10 cellular contexts compared by ENCODE assay signal in the genomic region with DNA sequence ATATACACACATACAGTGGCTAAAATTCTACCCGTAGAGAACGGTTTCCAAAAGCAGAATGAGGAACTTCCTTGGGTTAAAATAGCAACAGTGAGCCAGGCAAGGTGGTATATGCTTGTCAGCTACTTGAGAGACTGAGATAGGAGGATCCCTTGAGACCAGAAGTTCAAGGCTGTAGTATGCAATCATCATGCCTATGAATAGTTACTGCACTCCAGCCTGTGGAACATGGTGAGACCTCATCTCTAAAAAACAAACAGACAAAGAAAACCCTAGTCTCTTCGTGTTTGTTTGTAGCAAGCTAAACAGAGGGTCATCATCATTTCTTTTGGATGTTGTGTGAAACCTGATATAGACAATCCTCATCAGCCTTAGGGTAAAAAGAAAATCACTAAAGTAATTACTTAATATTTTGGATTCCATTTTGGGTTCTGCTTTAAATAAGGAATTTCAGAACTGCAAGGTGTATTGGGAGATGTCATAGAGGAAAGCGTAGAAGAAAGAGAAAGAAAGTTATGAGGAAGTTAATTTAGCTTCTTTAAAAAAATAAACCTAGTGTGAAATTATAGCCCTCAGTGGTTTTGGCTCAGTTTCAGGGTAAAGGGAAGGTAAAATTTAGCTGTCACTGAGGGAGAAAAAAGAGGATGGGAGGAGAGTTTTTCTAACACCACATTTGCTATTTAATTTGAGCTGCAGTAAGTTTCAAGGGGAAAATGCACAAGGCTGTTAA. TPM values are rescaled to one million over a fixed set of nuclear protein-coding genes. Genes with fewer than 3 reads are reported as not detected.
DNase-seq lines count a peak whose midpoint lies in the region; ATAC-seq and TF ChIP-seq lines count a peak whose summit lies in the region.
"Had no signal": no experiment of that assay in that cellular context is flagged by ENCODE, and none has a peak within 500 bp of the region (broad histone marks: within the 10 kb centered on the region; RNA-seq: fewer than 3 reads in every experiment).

No MANE protein-coding gene starts in this region.

- peaks cover 18% of the 10 kb centered on the region for H3K27me3 Mint-ChIP-seq in progenitor cell of endocrine pancreas

- peak; percentile 42 for TF ChIP-seq POLR2A in GM19099 (IDR thresholded peaks at IDR 0.05; ENCODE audit: extremely low read depth, insufficient read length, low read depth)

- H3K9me3 Mint-ChIP-seq in progenitor cell of endocrine pancreas (ENCODE audit: low read depth) = peaks cover 2% of the 10 kb centered on the region

- no peak overlapping the region for H3K27ac Mint-ChIP-seq in progenitor cell of endocrine pancreas

- no peak overlapping the region for H3K4me3 Mint-ChIP-seq in progenitor cell of endocrine pancreas (ENCODE audit: low read depth)

- DNase-seq in AML-193 (lab: John Stamatoyannopoulos, UW) (peak; percentile 59 to 77), NOMO-1 treated with DMSO at 0.1 percent for 48 hours (lab: John Stamatoyannopoulos, UW; ENCODE audit: unreplicated experiment) (peak; percentile 89), progenitor cell of endocrine pancreas (ENCODE audit: low spot score, unreplicated experiment) (no peak), hypothalamus (lab: John Stamatoyannopoulos, UW) (no peak), DMS53 (lab: John Stamatoyannopoulos, UW) (no peak)
- DNase-seq in stimulated activated CD4-positive, alpha-beta T cell treated with anti-CD3 and anti-CD28 coated beads, Interleukin-4, amount 100 ng/mL, for 4 hours = no peak
- DNase-seq: PC-9 had no signal

- no peak for TF ChIP-seq CTCF in progenitor cell of endocrine pancreas (IDR thresholded peaks at IDR 0.05; ENCODE audit: unreplicated experiment)

- peak; percentile 81 for ATAC-seq in HG03039 (IDR thresholded peaks at IDR 0.05; ENCODE audit: unreplicated experiment)

- H3K4me1 Mint-ChIP-seq in progenitor cell of endocrine pancreas (ENCODE audit: low read depth) = peaks cover 6% of the 10 kb centered on the region

- no peaks in the 10 kb centered on the region for H3K36me3 Mint-ChIP-seq in progenitor cell of endocrine pancreas (ENCODE audit: insufficient read depth)

RNA-seq across cellular contexts. Expression of a gene that starts 46.5 kb away (rescaled TPM):
- total RNA-seq in progenitor cell of endocrine pancreas = 0.10 TPM in 1 of 2 replicates, not detected in the other
- total RNA-seq: myocyte, PC-9 had no signal

RNA-seq across cellular contexts. Expression of a gene that starts 55.5 kb away (rescaled TPM):
- total RNA-seq in progenitor cell of endocrine pancreas = 1.2 and 1.5 TPM in 2 replicates

RNA-seq across cellular contexts. Expression of a gene that starts 55.8 kb away (rescaled TPM):
- total RNA-seq in progenitor cell of endocrine pancreas = 10.6 and 11.6 TPM in 2 replicates

Comparison
In these comparisons a context has a peak if more than half of its experiments do, and no peak if none do; other contexts are left out.
1. DNase-seq: peak in AML-193 (2 of 2) and NOMO-1 treated with DMSO at 0.1 percent for 48 hours (single experiment); none in stimulated activated CD4-positive, alpha-beta T cell treated with anti-CD3 and anti-CD28 coated beads, Interleukin-4, amount 100 ng/mL, for 4 hours (0 of 2), progenitor cell of endocrine pancreas (single experiment), hypothalamus (0 of 51) and DMS53 (single experiment).